Comparison of ENCODE assay signal across 8 cellular contexts in genomic region chr1:12595839-12596821, GRCh38. TPM values are rescaled to one million over a fixed set of nuclear protein-coding genes. Genes with fewer than 3 reads are reported as not detected.
DNase-seq lines count a peak whose midpoint lies in the region; ATAC-seq and FAIRE-seq lines count a peak whose summit lies in the region.

No MANE protein-coding gene starts in this region.

- ATAC-seq in activated naive CD8-positive, alpha-beta T cell treated with anti-CD3 and anti-CD28 coated beads, Interleukin-2, amount 10 ng/mL, durations not matched to agents 7 days and 5 days (ENCODE audit: low read depth) = peak; percentile 37
- peak; percentile 73 for ATAC-seq in Right ventricle myocardium inferior
- ATAC-seq in HG02884 (IDR thresholded peaks at IDR 0.05; ENCODE audit: unreplicated experiment) = no peak

- no peaks in the 10 kb centered on the region for H3K9me3 Mint-ChIP-seq in activated naive CD8-positive, alpha-beta T cell treated with anti-CD3 and anti-CD28 coated beads, Interleukin-2, amount 10 ng/mL, durations not matched to agents 7 days and 5 days

- intact Hi-C loops in Right ventricle myocardium inferior (cut with DNase I) = loop anchor here (5.0 kb wide), 1 partner anchor 119 kb away; no protein-coding TSS in a partner anchor

- no peaks in the 10 kb centered on the region for H3K27me3 Mint-ChIP-seq in activated naive CD8-positive, alpha-beta T cell treated with anti-CD3 and anti-CD28 coated beads, Interleukin-2, amount 10 ng/mL, durations not matched to agents 7 days and 5 days

- peak overlapping the region; percentile 40 for H3K4me3 Mint-ChIP-seq in activated naive CD8-positive, alpha-beta T cell treated with anti-CD3 and anti-CD28 coated beads, Interleukin-2, amount 10 ng/mL, durations not matched to agents 7 days and 5 days

- H3K4me1 Mint-ChIP-seq in activated naive CD8-positive, alpha-beta T cell treated with anti-CD3 and anti-CD28 coated beads, Interleukin-2, amount 10 ng/mL, durations not matched to agents 7 days and 5 days = peaks cover 53% of the 10 kb centered on the region

- POLR2A ChIA-PET in activated naive CD8-positive, alpha-beta T cell treated with anti-CD3 and anti-CD28 coated beads, Interleukin-2, amount 10 ng/mL, durations not matched to agents 7 days and 5 days (lab: Charles Lee) = interaction anchor here (0.8 to 1.7 kb wide), 6 partner anchors 8 to 121 kb away, joined by 4 to 9 read pairs (median 6); partner anchors contain the start of gene DHRS3

- DNase-seq in GM04503 (ENCODE audit: low read depth) (peak; percentile 98), HTR-8/SVneo (ENCODE audit: insufficient read length, low spot score) (peak; percentile 91), Right ventricle myocardium inferior (ENCODE audit: missing footprints) (peak; percentile 95), nucleus accumbens (lab: John Stamatoyannopoulos, UW) (peak in 44 of 56 donors; percentile 16 to 75 (median 45)), GDM1 (lab: John Stamatoyannopoulos, UW) (no peak)
- DNase-seq in activated naive CD8-positive, alpha-beta T cell treated with anti-CD3 and anti-CD28 coated beads, Interleukin-2, amount 10 ng/mL, durations not matched to agents 7 days and 5 days = peak; percentile 48
- DNase-seq in stimulated activated naive CD4-positive, alpha-beta T cell (lab: John Stamatoyannopoulos, UW) = no peak

- FAIRE-seq in HTR-8/SVneo (lab: Jason Lieb, UNC) = peak; percentile 98

- H3K36me3 Mint-ChIP-seq in activated naive CD8-positive, alpha-beta T cell treated with anti-CD3 and anti-CD28 coated beads, Interleukin-2, amount 10 ng/mL, durations not matched to agents 7 days and 5 days = peaks cover 23% of the 10 kb centered on the region

- H3K27ac Mint-ChIP-seq in activated naive CD8-positive, alpha-beta T cell treated with anti-CD3 and anti-CD28 coated beads, Interleukin-2, amount 10 ng/mL, durations not matched to agents 7 days and 5 days = no peak overlapping the region

RNA-seq across cellular contexts. Expression of gene DHRS3, which starts 21.9 kb away (rescaled TPM):
- 100 to 1,000 TPM; 105 to 109 TPM for total RNA-seq in activated naive CD8-positive, alpha-beta T cell treated with anti-CD3 and anti-CD28 coated beads, Interleukin-2, amount 10 ng/mL, durations not matched to agents 7 days and 5 days
- 81.0 TPM for total RNA-seq in Right ventricle myocardium inferior

RNA-seq across cellular contexts. Expression of gene AADACL4, which starts 47.8 kb away (rescaled TPM):
- total RNA-seq in activated naive CD8-positive, alpha-beta T cell treated with anti-CD3 and anti-CD28 coated beads, Interleukin-2, amount 10 ng/mL, durations not matched to agents 7 days and 5 days = not detected
- not detected for total RNA-seq in Right ventricle myocardium inferior

Comparison
In these comparisons a context has a peak if more than half of its experiments do, and no peak if none do; other contexts are left out.
1. DNase-seq: peak in GM04503 (single experiment), HTR-8/SVneo (single experiment), activated naive CD8-positive, alpha-beta T cell treated with anti-CD3 and anti-CD28 coated beads, Interleukin-2, amount 10 ng/mL, durations not matched to agents 7 days and 5 days (single experiment), Right ventricle myocardium inferior (single experiment) and nucleus accumbens (44 of 56); none in stimulated activated naive CD4-positive, alpha-beta T cell (0 of 6) and GDM1 (single experiment).